ENCODE assay signal across 13 cellular contexts in genomic region chr5:139749242-139749641, GRCh38. TPM values are rescaled to one million over a fixed set of nuclear protein-coding genes. Genes with fewer than 3 reads are reported as not detected.
DNase-seq lines count a peak whose midpoint lies in the region; ATAC-seq and TF ChIP-seq lines count a peak whose summit lies in the region.
"Had no signal": no experiment of that assay in that cellular context is flagged by ENCODE, and none has a peak within 500 bp of the region (broad histone marks: within the 10 kb centered on the region; RNA-seq: fewer than 3 reads in every experiment).

No MANE protein-coding gene starts in this region.

- H3K9me3 Mint-ChIP-seq in activated CD8-positive, alpha-beta memory T cell treated with anti-CD3 and anti-CD28 coated beads, Interleukin-2, amount 10 ng/mL, durations not matched to agents 7 days and 5 days (ENCODE audit: low read depth) = no peaks in the 10 kb centered on the region
- no peaks in the 10 kb centered on the region for H3K9me3 Mint-ChIP-seq in effector memory CD8-positive, alpha-beta T cell
- no peaks in the 10 kb centered on the region for H3K9me3 Mint-ChIP-seq in progenitor cell of endocrine pancreas (ENCODE audit: low read depth)
- H3K9me3 Mint-ChIP-seq: dendritic cell treated with granulocyte-macrophage colony-stimulating factor and Interleukin-4, amounts not matched to agents 40 ng/mL and 50 ng/mL, for 4 days had no signal

- H3K27me3 Mint-ChIP-seq in activated CD8-positive, alpha-beta memory T cell treated with anti-CD3 and anti-CD28 coated beads, Interleukin-2, amount 10 ng/mL, durations not matched to agents 7 days and 5 days = peaks cover 38% of the 10 kb centered on the region
- no peaks in the 10 kb centered on the region for H3K27me3 Mint-ChIP-seq in effector memory CD8-positive, alpha-beta T cell
- peaks cover 73% of the 10 kb centered on the region for H3K27me3 Mint-ChIP-seq in progenitor cell of endocrine pancreas

- no peak for ATAC-seq in activated CD8-positive, alpha-beta memory T cell treated with anti-CD3 and anti-CD28 coated beads, Interleukin-2, amount 10 ng/mL, durations not matched to agents 7 days and 5 days
- ATAC-seq in effector memory CD8-positive, alpha-beta T cell (replicated peaks) = no peak
- ATAC-seq in GM19324 (IDR thresholded peaks at IDR 0.05; ENCODE audit: low FRiP score, unreplicated experiment) = no peak

- TF ChIP-seq CTCF in progenitor cell of endocrine pancreas (IDR thresholded peaks at IDR 0.05; ENCODE audit: unreplicated experiment) = no peak

- CTCF ChIA-PET in activated CD8-positive, alpha-beta memory T cell treated with anti-CD3 and anti-CD28 coated beads, Interleukin-2, amount 10 ng/mL, durations not matched to agents 7 days and 5 days (lab: Charles Lee) = interaction anchor here (1.1 to 6.7 kb wide), 3 partner anchors 16 to 114 kb away, joined by 4 to 72 read pairs (median 18); no protein-coding TSS in a partner anchor

- peak overlapping the region; percentile 18 for H3K4me3 Mint-ChIP-seq in activated CD8-positive, alpha-beta memory T cell treated with anti-CD3 and anti-CD28 coated beads, Interleukin-2, amount 10 ng/mL, durations not matched to agents 7 days and 5 days
- peak overlapping the region; percentile 86 to 87 for H3K4me3 Mint-ChIP-seq in effector memory CD8-positive, alpha-beta T cell
- peak overlapping the region; percentile 26 for H3K4me3 Mint-ChIP-seq in progenitor cell of endocrine pancreas (ENCODE audit: low read depth)
- H3K4me3 Mint-ChIP-seq: dendritic cell treated with granulocyte-macrophage colony-stimulating factor and Interleukin-4, amounts not matched to agents 40 ng/mL and 50 ng/mL, for 4 days had no signal

- DNase-seq in activated CD8-positive, alpha-beta memory T cell treated with anti-CD3 and anti-CD28 coated beads, Interleukin-2, amount 10 ng/mL, durations not matched to agents 7 days and 5 days = no peak
- no peak for DNase-seq in activated CD8-positive, alpha-beta memory T cell treated with anti-CD3 and anti-CD28 coated beads for 24 hours
- DNase-seq in M059J (ENCODE audit: low read depth) (peak; percentile 34), progenitor cell of endocrine pancreas (ENCODE audit: low spot score, unreplicated experiment) (no peak), NCI-H1930 (lab: John Stamatoyannopoulos, UW) (no peak), Ammon's horn (ENCODE audit: low spot score) (no peak)
- DNase-seq in effector memory CD8-positive, alpha-beta T cell = no peak
- DNase-seq: MG63, NCI-H524, spleen had no signal

- H3K27ac Mint-ChIP-seq in activated CD8-positive, alpha-beta memory T cell treated with anti-CD3 and anti-CD28 coated beads, Interleukin-2, amount 10 ng/mL, durations not matched to agents 7 days and 5 days = no peak overlapping the region
- peak overlapping the region in 1 of 2 donors; percentile 32 for H3K27ac Mint-ChIP-seq in effector memory CD8-positive, alpha-beta T cell
- no peak overlapping the region for H3K27ac Mint-ChIP-seq in progenitor cell of endocrine pancreas
- H3K27ac Mint-ChIP-seq: dendritic cell treated with granulocyte-macrophage colony-stimulating factor and Interleukin-4, amounts not matched to agents 40 ng/mL and 50 ng/mL, for 4 days had no signal

- peaks cover 25% of the 10 kb centered on the region for H3K4me1 Mint-ChIP-seq in activated CD8-positive, alpha-beta memory T cell treated with anti-CD3 and anti-CD28 coated beads, Interleukin-2, amount 10 ng/mL, durations not matched to agents 7 days and 5 days
- H3K4me1 Mint-ChIP-seq in effector memory CD8-positive, alpha-beta T cell (ENCODE audit: low read depth in 2 of 2) = peaks cover 19 to 23% of the 10 kb centered on the region in 2 donors
- H3K4me1 Mint-ChIP-seq in progenitor cell of endocrine pancreas (ENCODE audit: low read depth) = peaks cover 24% of the 10 kb centered on the region

- H3K36me3 Mint-ChIP-seq in activated CD8-positive, alpha-beta memory T cell treated with anti-CD3 and anti-CD28 coated beads, Interleukin-2, amount 10 ng/mL, durations not matched to agents 7 days and 5 days = no peaks in the 10 kb centered on the region
- H3K36me3 Mint-ChIP-seq in effector memory CD8-positive, alpha-beta T cell (ENCODE audit: insufficient read depth) = peaks cover 23% of the 10 kb centered on the region
- no peaks in the 10 kb centered on the region for H3K36me3 Mint-ChIP-seq in progenitor cell of endocrine pancreas (ENCODE audit: insufficient read depth)

RNA-seq across cellular contexts. Expression of gene PSD2, which starts 46.4 kb away (rescaled TPM):
- not detected for total RNA-seq in activated CD8-positive, alpha-beta memory T cell treated with anti-CD3 and anti-CD28 coated beads, Interleukin-2, amount 10 ng/mL, durations not matched to agents 7 days and 5 days
- 0.15 TPM in 1 of 2 replicates, not detected in the other for total RNA-seq in M059J (2014; rRNA removed; shearing (Covaris generic))
- 0.14 and 0.18 TPM in 2 replicates for total RNA-seq in progenitor cell of endocrine pancreas
- total RNA-seq: fibroblast of villous mesenchyme had no signal

Comparison
In these comparisons a context has a peak if more than half of its experiments do, and no peak if none do; other contexts are left out.
1. H3K4me3 Mint-ChIP-seq: peak in every context shown above with its lines; median percentile 86 in effector memory CD8-positive, alpha-beta T cell; 26 in progenitor cell of endocrine pancreas; 18 in activated CD8-positive, alpha-beta memory T cell treated with anti-CD3 and anti-CD28 coated beads, Interleukin-2, amount 10 ng/mL, durations not matched to agents 7 days and 5 days.